In genomic region chr11:67367014-67367835, GRCh38 we compare ENCODE assay signal across 1 cellular context.
TF ChIP-seq lines count a peak whose summit lies in the region.

No MANE protein-coding gene starts in this region.

TF ChIP-seq in IMR-90, 13 proteins besides CTCF, POLR2A, EP300 and RAD21:
- TF ChIP-seq MAZ (IDR thresholded peaks at IDR 0.05; ENCODE audit: borderline replicate concordance, low read depth, low read length) (peak; percentile 66; the same call in 1 of the 2 replicates), CHD1 (IDR thresholded peaks at IDR 0.05; ENCODE audit: low read depth, low read length) (no peak), FOS (IDR thresholded peaks at IDR 0.05; ENCODE audit: low read depth, low read length) (no peak), USF2 (IDR thresholded peaks at IDR 0.05; ENCODE audit: low read depth, low read length) (no peak)
TF ChIP-seq in IMR-90: peak in this region for 1.
